In the genomic region with DNA sequence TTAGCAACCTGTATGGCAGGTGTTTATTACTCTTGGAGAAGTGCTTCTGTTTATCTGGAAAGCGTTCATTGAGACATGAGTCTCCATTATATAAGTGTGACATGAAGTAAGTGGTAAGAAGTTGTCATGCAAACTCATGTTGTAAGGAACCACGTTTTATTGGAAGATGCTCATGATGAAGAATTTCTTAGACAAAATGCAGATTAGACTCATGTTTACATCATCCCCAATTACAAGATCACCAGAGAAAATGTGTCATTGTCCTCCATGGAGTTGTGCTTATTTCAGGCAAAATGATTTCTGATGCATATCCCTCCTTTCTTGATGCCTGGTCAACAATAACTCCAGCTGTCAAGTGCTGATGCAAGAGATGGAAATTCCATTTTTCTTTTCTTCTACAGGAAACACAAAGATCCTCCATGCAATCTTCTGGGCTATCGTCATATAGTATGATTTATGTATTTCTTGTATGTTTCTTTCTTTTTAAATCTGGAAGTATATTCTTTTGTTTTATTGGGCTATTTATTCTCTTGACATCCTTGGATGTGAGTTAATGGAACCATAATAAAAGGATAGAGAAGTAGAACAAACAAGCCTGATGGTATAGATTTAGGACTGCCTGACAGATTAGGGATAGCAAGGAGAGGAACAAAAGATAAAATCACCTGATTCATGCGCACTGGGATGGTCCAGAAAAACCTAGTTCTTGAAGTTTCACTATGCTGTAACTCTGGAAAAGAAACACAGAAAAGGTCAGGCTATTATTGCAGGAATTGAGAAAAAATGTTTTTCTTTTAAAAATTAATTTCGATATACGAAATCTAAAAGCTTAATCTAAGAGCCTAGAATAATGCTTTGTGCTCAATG, we compare ENCODE assay signal across 35 cellular contexts.
"Had no signal": no experiment of that assay in that cellular context is flagged by ENCODE, and none has a peak within 500 bp of the region (broad histone marks: within the 10 kb centered on the region; RNA-seq: fewer than 3 reads in every experiment).

No MANE protein-coding gene starts in this region.

- H3K4me3 ChIP-seq: ascending aorta, cardiac muscle cell, PC-9, SJCRH30 had no signal

- H3K9ac ChIP-seq: KMS-11, SK-N-SH had no signal

- ATAC-seq: activated CD8-positive, alpha-beta memory T cell treated with anti-CD3 and anti-CD28 coated beads, Interleukin-2, amount 10 ng/mL, durations not matched to agents 7 days and 5 days; activated naive CD8-positive, alpha-beta T cell treated with anti-CD3 and anti-CD28 coated beads, Interleukin-2, amount 50 U/mL, for 24 hours had no signal

- H3K4me1 ChIP-seq: ascending aorta, SJCRH30 had no signal

- H3K9me3 ChIP-seq: ascending aorta, SJCRH30, SK-N-SH had no signal

- DNase-seq: activated CD4-positive, alpha-beta memory T cell treated with anti-CD3 and anti-CD28 coated beads, Interleukin-2, amount 10 ng/mL, durations not matched to agents 7 days and 5 days; activated CD4-positive, alpha-beta T cell treated with anti-CD3 and anti-CD28 coated beads for 1 hour; activated CD4-positive, alpha-beta T cell treated with anti-CD3 and anti-CD28 coated beads for 48 hours; activated CD4-positive, CD25-positive, alpha-beta regulatory T cell; activated CD8-positive, alpha-beta memory T cell treated with anti-CD3 and anti-CD28 coated beads for 24 hours; activated CD8-positive, alpha-beta memory T cell treated with anti-CD3 and anti-CD28 coated beads, Interleukin-2, amount 10 ng/mL, durations not matched to agents 7 days and 5 days; activated CD8-positive, alpha-beta memory T cell treated with anti-CD3 and anti-CD28 coated beads, Interleukin-2, amount 50 U/mL, for 48 hours; activated effector memory CD4-positive, alpha-beta T cell treated with Interleukin-2 at 50 U/mL for 16 hours; activated naive CD4-positive, alpha-beta T cell treated with anti-CD3 and anti-CD28 coated beads, Interleukin-2, amount 10 ng/mL, durations not matched to agents 7 days and 5 days; activated naive CD8-positive, alpha-beta T cell treated with anti-CD3 and anti-CD28 coated beads, Interleukin-2, amount 50 U/mL, for 24 hours; activated T-cell treated with anti-CD3 and anti-CD28 coated beads, Interleukin-2, amount 50 U/mL, for 48 hours; amygdala; MM.1S; MV-4-11; NCI-H1092; NCI-H1436 treated with DMSO at 0.1 percent for 48 hours; NCI-H1694 treated with DMSO at 0.1 percent for 48 hours; NCI-H2029; NCI-H2107; NCI-H226; NCI-H446 treated with DMSO at 0.1 percent for 48 hours; NCI-H524 treated with DMSO at 0.1 percent for 48 hours; NCI-H748 treated with DMSO at 0.1 percent for 48 hours; NK-92 treated with Interleukin-12 subunit alpha and Interleukin-12 subunit beta, amount 100 ng/mL, for 24 hours; PC-9; Right ventricle myocardium superior; SJCRH30; SK-N-SH; T-helper 1 cell; T-helper 2 cell; T-helper 9 cell; WERI-Rb-1 had no signal

- H3K27ac ChIP-seq: ascending aorta, cardiac muscle cell, KMS-11, PC-9, SJCRH30, WERI-Rb-1 had no signal

- H3K36me3 ChIP-seq: ascending aorta, cardiac muscle cell, SJCRH30, WERI-Rb-1 had no signal

- H3K27me3 ChIP-seq: ascending aorta, cardiac muscle cell, SJCRH30 had no signal
